In the genomic region with DNA sequence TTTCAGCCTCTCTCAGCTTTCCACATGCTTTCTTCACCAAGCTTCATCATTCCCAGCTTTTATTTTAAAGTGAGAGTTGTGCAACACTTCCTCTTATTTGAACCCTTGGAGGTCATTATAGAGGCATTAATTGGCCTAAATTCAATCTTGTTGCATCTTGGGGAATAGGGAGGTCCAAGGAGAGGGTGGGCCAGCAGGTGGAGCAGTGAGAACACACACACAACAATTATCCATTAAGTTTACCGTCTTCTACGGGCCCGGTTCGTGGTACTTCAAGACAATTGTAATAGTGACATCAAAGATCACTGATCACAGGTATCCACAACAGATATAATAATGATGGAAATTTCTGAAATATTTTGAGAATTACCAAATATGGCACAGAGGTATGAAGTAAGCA, we compare ENCODE assay signal across 26 cellular contexts.
DNase-seq lines count a peak whose midpoint lies in the region; ATAC-seq and TF ChIP-seq lines count a peak whose summit lies in the region.
"Had no signal": no experiment of that assay in that cellular context is flagged by ENCODE, and none has a peak within 500 bp of the region (broad histone marks: within the 10 kb centered on the region; RNA-seq: fewer than 3 reads in every experiment).

No MANE protein-coding gene starts in this region.

- TF ChIP-seq CTCF in activated CD8-positive, alpha-beta T cell treated with anti-CD3 and anti-CD28 coated beads for 36 hours (IDR thresholded peaks at IDR 0.05): no peak
- TF ChIP-seq CTCF in Loucy (conservative IDR thresholded peaks at IDR 0.05; ENCODE audit: low read length) (peak; percentile 49), neural progenitor cell (IDR thresholded peaks at IDR 0.05) (peak; percentile 38)

- CTCF ChIA-PET in activated CD8-positive, alpha-beta T cell treated with anti-CD3 and anti-CD28 coated beads for 36 hours (lab: Charles Lee): no interaction called here
- CTCF ChIA-PET in activated CD8-positive, alpha-beta T cell treated with anti-CD3 and anti-CD28 coated beads, Interleukin-2, amount 10 ng/mL, durations not matched to agents 7 days and 5 days (lab: Charles Lee): no interaction called here

- peak; percentile 11 for DNase-seq in activated CD8-positive, alpha-beta T cell treated with anti-CD3 and anti-CD28 coated beads for 36 hours
- DNase-seq in activated CD8-positive, alpha-beta T cell treated with anti-CD3 and anti-CD28 coated beads, Interleukin-2, amount 10 ng/mL, durations not matched to agents 7 days and 5 days: no peak
- peak; percentile 8 for DNase-seq in SK-MEL-5 (ENCODE audit: low read depth, low spot score)
- DNase-seq in neural progenitor cell (ENCODE audit: low spot score): no peak
- DNase-seq in AG08396 (ENCODE audit: low spot score): no peak
- DNase-seq in inferior parietal cortex (ENCODE audit: extremely low spot score): no peak
- DNase-seq in HAP-1 (ENCODE audit: low spot score in 2 of 2): no peak
- DNase-seq: 8988T; activated CD4-positive, alpha-beta T cell treated with anti-CD3 and anti-CD28 coated beads, Interleukin-2, amount 50 U/mL, for 4 hours; activated CD8-positive, alpha-beta memory T cell treated with anti-CD3 and anti-CD28 coated beads, Interleukin-2, amount 50 U/mL, for 48 hours; anterior cingulate cortex; cortex of kidney; gastrocnemius medialis; IMR-90; NCI-H1436; NCI-H2107; posterior cingulate gyrus; stimulated activated naive CD8-positive, alpha-beta T cell treated with anti-CD3 and anti-CD28 coated beads, Interleukin-15, amount 100 ng/mL, for 72 hours; thyroid gland had no signal

- H3K9me3 Mint-ChIP-seq in activated CD8-positive, alpha-beta T cell treated with anti-CD3 and anti-CD28 coated beads for 36 hours: no peaks in the 10 kb centered on the region
- H3K9me3 Mint-ChIP-seq in activated CD8-positive, alpha-beta T cell treated with anti-CD3 and anti-CD28 coated beads, Interleukin-2, amount 10 ng/mL, durations not matched to agents 7 days and 5 days (ENCODE audit: insufficient read depth): no peaks in the 10 kb centered on the region
- peaks cover 2% of the 10 kb centered on the region for H3K9me3 Mint-ChIP-seq in neural progenitor cell
- H3K9me3 Mint-ChIP-seq: activated naive CD4-positive, alpha-beta T cell treated with anti-CD3 and anti-CD28 coated beads, Interleukin-2, amount 50 U/mL, for 72 hours; activated T-helper 2 cell treated with anti-CD3 and anti-CD28 coated beads, Interferon-gamma antibody, Interleukin-2, Interleukin-4, amounts not matched to agents 10 μg/mL and 5 μg/mL and 100 μg/mL, durations not matched to agents 14 hours and 24 hours and 36 hours; neural crest cell; stimulated activated naive CD8-positive, alpha-beta T cell treated with anti-CD3 and anti-CD28 coated beads, Interleukin-15, amount 100 ng/mL, for 72 hours; T-helper 2 cell treated with Interferon-gamma antibody and Interleukin-4, amounts not matched to agents 5 μg/mL and 100 μg/mL, for 36 hours had no signal

- no peaks in the 10 kb centered on the region for H3K4me1 Mint-ChIP-seq in activated CD8-positive, alpha-beta T cell treated with anti-CD3 and anti-CD28 coated beads for 36 hours (ENCODE audit: low read depth)
- H3K4me1 Mint-ChIP-seq in activated CD8-positive, alpha-beta T cell treated with anti-CD3 and anti-CD28 coated beads, Interleukin-2, amount 10 ng/mL, durations not matched to agents 7 days and 5 days (ENCODE audit: low read depth): no peaks in the 10 kb centered on the region
- peaks cover 11% of the 10 kb centered on the region for H3K4me1 Mint-ChIP-seq in neural progenitor cell
- H3K4me1 Mint-ChIP-seq: neural crest cell; stimulated activated naive CD8-positive, alpha-beta T cell treated with anti-CD3 and anti-CD28 coated beads, Interleukin-15, amount 100 ng/mL, for 72 hours had no signal

- H3K36me3 ChIP-seq in Loucy (ENCODE audit: insufficient read depth, low read length) (no peaks in the 10 kb centered on the region), neural progenitor cell (no peaks in the 10 kb centered on the region), HAP-1 (replicated peaks) (no peaks in the 10 kb centered on the region)
- H3K36me3 ChIP-seq: cardiac muscle cell, gastrocnemius medialis, thyroid gland had no signal

- H3K27ac ChIP-seq in neural progenitor cell: no peak overlapping the region
- H3K27ac ChIP-seq: cardiac muscle cell, gastrocnemius medialis, thyroid gland, VCaP had no signal

- H3K4me3 Mint-ChIP-seq in activated CD8-positive, alpha-beta T cell treated with anti-CD3 and anti-CD28 coated beads for 36 hours: no peak overlapping the region
- no peak overlapping the region for H3K4me3 Mint-ChIP-seq in activated CD8-positive, alpha-beta T cell treated with anti-CD3 and anti-CD28 coated beads, Interleukin-2, amount 10 ng/mL, durations not matched to agents 7 days and 5 days
- no peak overlapping the region for H3K4me3 Mint-ChIP-seq in neural progenitor cell
- H3K4me3 Mint-ChIP-seq: neural crest cell; stimulated activated naive CD8-positive, alpha-beta T cell treated with anti-CD3 and anti-CD28 coated beads, Interleukin-15, amount 100 ng/mL, for 72 hours; T-helper 2 cell treated with Interferon-gamma antibody and Interleukin-4, amounts not matched to agents 5 μg/mL and 100 μg/mL, for 36 hours had no signal

- H2AFZ ChIP-seq in Loucy (ENCODE audit: low read length): no peak overlapping the region
- no peak overlapping the region for H2AFZ ChIP-seq in neural progenitor cell (replicated peaks)

- no peaks in the 10 kb centered on the region for H3K79me2 ChIP-seq in Loucy (ENCODE audit: insufficient read depth, low read length)
- H3K79me2 ChIP-seq in neural progenitor cell (ENCODE audit: low read depth): no peaks in the 10 kb centered on the region

- H3F3A ChIP-seq in Loucy (ENCODE audit: low read depth) (no peaks in the 10 kb centered on the region), neural progenitor cell (ENCODE audit: low read depth) (no peaks in the 10 kb centered on the region)

- H3K27me3 ChIP-seq in Loucy (ENCODE audit: insufficient read depth, low read length, poor library complexity, severe bottlenecking) (no peaks in the 10 kb centered on the region), neural progenitor cell (no peaks in the 10 kb centered on the region), HAP-1 (ENCODE audit: low read depth) (no peaks in the 10 kb centered on the region)
- H3K27me3 ChIP-seq: cardiac muscle cell, gastrocnemius medialis, thyroid gland had no signal

- in situ Hi-C loops in SK-MEL-5 (cut with HindIII; ENCODE audit: low pct_unique_long_range_greater_than_20kb, low sequenced_read_pairs): no loop called here
- in situ Hi-C loops in HAP-1 (cut with MboI; ENCODE audit: low sequenced_read_pairs): no loop called here

- H3K9ac ChIP-seq in Loucy (ENCODE audit: low read depth, low read length, poor library complexity, severe bottlenecking): no peak overlapping the region
- no peak overlapping the region for H3K9ac ChIP-seq in neural progenitor cell

- H3K27ac Mint-ChIP-seq in activated CD8-positive, alpha-beta T cell treated with anti-CD3 and anti-CD28 coated beads for 36 hours: no peak overlapping the region
- no peak overlapping the region for H3K27ac Mint-ChIP-seq in activated CD8-positive, alpha-beta T cell treated with anti-CD3 and anti-CD28 coated beads, Interleukin-2, amount 10 ng/mL, durations not matched to agents 7 days and 5 days
- H3K27ac Mint-ChIP-seq in neural progenitor cell: no peak overlapping the region
- H3K27ac Mint-ChIP-seq: activated naive CD4-positive, alpha-beta T cell treated with anti-CD3 and anti-CD28 coated beads, Interleukin-2, amount 50 U/mL, for 72 hours; activated T-helper 2 cell treated with anti-CD3 and anti-CD28 coated beads, Interferon-gamma antibody, Interleukin-2, Interleukin-4, amounts not matched to agents 10 μg/mL and 5 μg/mL and 100 μg/mL, durations not matched to agents 14 hours and 24 hours and 36 hours; T-helper 2 cell treated with Interferon-gamma antibody and Interleukin-4, amounts not matched to agents 5 μg/mL and 100 μg/mL, for 36 hours had no signal

- no peaks in the 10 kb centered on the region for H3K9me2 ChIP-seq in Loucy (replicated peaks; ENCODE audit: low read depth, low read length)

- peaks cover 8% of the 10 kb centered on the region for H3K27me3 Mint-ChIP-seq in activated CD8-positive, alpha-beta T cell treated with anti-CD3 and anti-CD28 coated beads for 36 hours
- H3K27me3 Mint-ChIP-seq in activated CD8-positive, alpha-beta T cell treated with anti-CD3 and anti-CD28 coated beads, Interleukin-2, amount 10 ng/mL, durations not matched to agents 7 days and 5 days (ENCODE audit: low read depth): no peaks in the 10 kb centered on the region
- H3K27me3 Mint-ChIP-seq in neural progenitor cell (ENCODE audit: insufficient read depth, low read depth): peaks cover 2% of the 10 kb centered on the region

- intact Hi-C loops in activated CD8-positive, alpha-beta T cell treated with anti-CD3 and anti-CD28 coated beads for 36 hours (cut with micrococcal nuclease): no loop called here

- ATAC-seq in activated CD8-positive, alpha-beta T cell treated with anti-CD3 and anti-CD28 coated beads for 36 hours: no peak
- ATAC-seq in activated CD8-positive, alpha-beta T cell treated with anti-CD3 and anti-CD28 coated beads, Interleukin-2, amount 10 ng/mL, durations not matched to agents 7 days and 5 days: no peak
- ATAC-seq: activated naive CD4-positive, alpha-beta T cell treated with anti-CD3 and anti-CD28 coated beads, Interleukin-2, amount 50 U/mL, for 72 hours; gastrocnemius medialis; stimulated activated naive CD8-positive, alpha-beta T cell treated with anti-CD3 and anti-CD28 coated beads, Interleukin-15, amount 100 ng/mL, for 72 hours had no signal

- H3K9me3 ChIP-seq in Loucy (ENCODE audit: insufficient read depth, low read depth, low read length) (no peaks in the 10 kb centered on the region), neural progenitor cell (ENCODE audit: low read depth) (no peaks in the 10 kb centered on the region), HAP-1 (no peaks in the 10 kb centered on the region)
- H3K9me3 ChIP-seq: gastrocnemius medialis, thyroid gland had no signal

- H3K4me2 ChIP-seq in Loucy (ENCODE audit: low read depth, low read length, poor library complexity, severe bottlenecking): no peak overlapping the region
- no peak overlapping the region for H3K4me2 ChIP-seq in neural progenitor cell

- no peaks in the 10 kb centered on the region for H3K4me1 ChIP-seq in Loucy (ENCODE audit: insufficient read depth, low read length, poor library complexity, severe bottlenecking)
- no peaks in the 10 kb centered on the region for H3K4me1 ChIP-seq in neural progenitor cell
- no peaks in the 10 kb centered on the region for H3K4me1 ChIP-seq in HAP-1
- H3K4me1 ChIP-seq: gastrocnemius medialis, thyroid gland had no signal

- H3K4me3 ChIP-seq in Loucy (ENCODE audit: low read length, poor library complexity, severe bottlenecking) (no peak overlapping the region), neural progenitor cell (no peak overlapping the region), HAP-1 (no peak overlapping the region)
- H3K4me3 ChIP-seq: cardiac muscle cell, gastrocnemius medialis, thyroid gland had no signal

- POLR2A ChIA-PET in activated CD8-positive, alpha-beta T cell treated with anti-CD3 and anti-CD28 coated beads for 36 hours (lab: Charles Lee): interaction anchor here (0.5 kb wide), 1 partner anchor 14 kb away, joined by 3 read pairs; no protein-coding TSS in a partner anchor
- POLR2A ChIA-PET in activated CD8-positive, alpha-beta T cell treated with anti-CD3 and anti-CD28 coated beads, Interleukin-2, amount 10 ng/mL, durations not matched to agents 7 days and 5 days (lab: Charles Lee): no interaction called here

- H3K36me3 Mint-ChIP-seq in activated CD8-positive, alpha-beta T cell treated with anti-CD3 and anti-CD28 coated beads for 36 hours (ENCODE audit: low read depth): no peaks in the 10 kb centered on the region
- H3K36me3 Mint-ChIP-seq in activated CD8-positive, alpha-beta T cell treated with anti-CD3 and anti-CD28 coated beads, Interleukin-2, amount 10 ng/mL, durations not matched to agents 7 days and 5 days (ENCODE audit: low read depth): no peaks in the 10 kb centered on the region
- H3K36me3 Mint-ChIP-seq in neural progenitor cell: no peaks in the 10 kb centered on the region
- H3K36me3 Mint-ChIP-seq: activated naive CD4-positive, alpha-beta T cell treated with anti-CD3 and anti-CD28 coated beads, Interleukin-2, amount 50 U/mL, for 72 hours had no signal

- no peaks in the 10 kb centered on the region for H4K20me1 ChIP-seq in Loucy (ENCODE audit: insufficient read depth, low read length, poor library complexity, severe bottlenecking)
- H4K20me1 ChIP-seq in neural progenitor cell (ENCODE audit: low read depth): no peaks in the 10 kb centered on the region

Comparison
In these comparisons a context has a peak if more than half of its experiments do, and no peak if none do; other contexts are left out.
1. DNase-seq: peak in activated CD8-positive, alpha-beta T cell treated with anti-CD3 and anti-CD28 coated beads for 36 hours (single experiment) and SK-MEL-5 (single experiment); none in activated CD8-positive, alpha-beta T cell treated with anti-CD3 and anti-CD28 coated beads, Interleukin-2, amount 10 ng/mL, durations not matched to agents 7 days and 5 days (single experiment), neural progenitor cell (single experiment), AG08396 (single experiment), inferior parietal cortex (single experiment) and HAP-1 (0 of 2).